Comparison of ENCODE assay signal across 15 cellular contexts in genomic region chr4:129364747-129365452, GRCh38.
DNase-seq lines count a peak whose midpoint lies in the region; ATAC-seq lines count a peak whose summit lies in the region.
"Had no signal": no experiment of that assay in that cellular context is flagged by ENCODE, and none has a peak within 500 bp of the region (broad histone marks: within the 10 kb centered on the region; RNA-seq: fewer than 3 reads in every experiment).

No MANE protein-coding gene starts in this region.

- 85% methylated on average over 8 of the region's 10 CpGs for WGBS in mesenchymal stem cell

- H2AFZ ChIP-seq in mesenchymal stem cell (ENCODE audit: low read depth, low read length): no peak overlapping the region

- H3K23ac ChIP-seq in mesenchymal stem cell (ENCODE audit: low read length in 2 of 2): no peak overlapping the region

- H3K4me2 ChIP-seq in mesenchymal stem cell (ENCODE audit: low read length, poor library complexity, severe bottlenecking): no peak overlapping the region

- no peak overlapping the region for H3K14ac ChIP-seq in mesenchymal stem cell (ENCODE audit: low read length in 2 of 2)

- no peaks in the 10 kb centered on the region for H3K79me1 ChIP-seq in mesenchymal stem cell (replicated peaks; ENCODE audit: low read length, poor library complexity, severe bottlenecking)

- H3K4me3 ChIP-seq in mesenchymal stem cell (ENCODE audit: insufficient read depth in 1 of 2, low read depth in 1 of 2, low read length in 2 of 2): no peak overlapping the region
- H3K4me3 ChIP-seq in effector memory CD4-positive, alpha-beta T cell (ENCODE audit: insufficient read depth, low read depth, low read length, poor library complexity, severe bottlenecking): no peak overlapping the region
- H3K4me3 ChIP-seq: Peyer's patch had no signal

- no peak overlapping the region for H3K18ac ChIP-seq in mesenchymal stem cell (ENCODE audit: low read depth in 1 of 2, low read length in 2 of 2)

- H2BK15ac ChIP-seq in mesenchymal stem cell (ENCODE audit: low read depth, poor library complexity, severe bottlenecking): no peak overlapping the region

- H3K9ac ChIP-seq in mesenchymal stem cell (ENCODE audit: low read length): no peak overlapping the region

- peaks cover 2% of the 10 kb centered on the region for H3K4me1 ChIP-seq in mesenchymal stem cell (ENCODE audit: control insufficient read depth, insufficient read depth, low read depth, low read length)
- no peaks in the 10 kb centered on the region for H3K4me1 ChIP-seq in effector memory CD4-positive, alpha-beta T cell (ENCODE audit: control insufficient read depth, insufficient read depth, low read length, poor library complexity, severe bottlenecking)
- H3K4me1 ChIP-seq: Peyer's patch had no signal

- no peaks in the 10 kb centered on the region for H3K36me3 ChIP-seq in mesenchymal stem cell (ENCODE audit: control insufficient read depth in 1 of 2, insufficient read depth in 2 of 2, low read depth in 1 of 2, low read length in 2 of 2)
- no peaks in the 10 kb centered on the region for H3K36me3 ChIP-seq in effector memory CD4-positive, alpha-beta T cell (ENCODE audit: control insufficient read depth, insufficient read depth, low read length)
- H3K36me3 ChIP-seq: BE2C, Peyer's patch had no signal

- no peaks in the 10 kb centered on the region for H3K9me3 ChIP-seq in mesenchymal stem cell (ENCODE audit: control insufficient read depth, low read length)
- H3K9me3 ChIP-seq in effector memory CD4-positive, alpha-beta T cell (ENCODE audit: control insufficient read depth, low read length): no peaks in the 10 kb centered on the region
- H3K9me3 ChIP-seq: BE2C, Peyer's patch had no signal

- DNase-seq in left ventricle myocardium superior: no peak
- no peak for DNase-seq in cardiac septum (ENCODE audit: low spot score)
- DNase-seq in NCI-H1092 (lab: John Stamatoyannopoulos, UW): peak; percentile 2
- no peak for DNase-seq in mesenchymal stem cell
- DNase-seq in effector memory CD4-positive, alpha-beta T cell: no peak
- DNase-seq in COR-L47 (lab: John Stamatoyannopoulos, UW): no peak
- DNase-seq: BE2C, KBM-7, NCI-H2081 treated with DMSO at 0.1 percent for 48 hours, NCI-H2227 treated with DMSO at 0.1 percent for 48 hours, NCI-H524 treated with DMSO at 0.1 percent for 48 hours, Peyer's patch, SHP77 treated with DMSO at 0.1 percent for 48 hours had no signal

- intact Hi-C loops in left ventricle myocardium superior (cut with micrococcal nuclease) (no loop called here), cardiac septum (cut with DNase I) (loop anchor here (5.0 kb wide), 1 partner anchor 277 kb away; no protein-coding TSS in a partner anchor)

- H4K91ac ChIP-seq in mesenchymal stem cell (ENCODE audit: low read length): no peak overlapping the region

- H3K27me3 ChIP-seq in mesenchymal stem cell (ENCODE audit: control insufficient read depth in 1 of 2, insufficient read depth in 1 of 2, low read length in 2 of 2): peaks cover 0 to 4% of the 10 kb centered on the region in 2 experiments
- no peaks in the 10 kb centered on the region for H3K27me3 ChIP-seq in effector memory CD4-positive, alpha-beta T cell (replicated peaks; ENCODE audit: control insufficient read depth, insufficient read depth, low read length, poor library complexity, severe bottlenecking)
- H3K27me3 ChIP-seq: BE2C, Peyer's patch had no signal

- H2BK5ac ChIP-seq in mesenchymal stem cell (ENCODE audit: low read depth, low read length, poor library complexity, severe bottlenecking): no peak overlapping the region

- no peak overlapping the region for H4K8ac ChIP-seq in mesenchymal stem cell (ENCODE audit: low read length)

- no peak overlapping the region for H2BK12ac ChIP-seq in mesenchymal stem cell (ENCODE audit: low read length in 2 of 2)

- H3K27ac ChIP-seq in mesenchymal stem cell (ENCODE audit: low read length, poor library complexity, severe bottlenecking): no peak overlapping the region
- no peak overlapping the region for H3K27ac ChIP-seq in effector memory CD4-positive, alpha-beta T cell (ENCODE audit: insufficient read depth, low read length, poor library complexity, severe bottlenecking)
- H3K27ac ChIP-seq: Peyer's patch had no signal

- ATAC-seq in left ventricle myocardium superior (peak; percentile 44), GM21717 (IDR thresholded peaks at IDR 0.05; ENCODE audit: unreplicated experiment) (no peak)
- ATAC-seq: HCT116 had no signal

- no peak overlapping the region for H3K4ac ChIP-seq in mesenchymal stem cell (ENCODE audit: low read depth in 1 of 2, low read length in 2 of 2)

- H2BK120ac ChIP-seq in mesenchymal stem cell (ENCODE audit: low read depth, low read length): no peak overlapping the region

- peak overlapping the region; percentile 78 for H2AK5ac ChIP-seq in mesenchymal stem cell (ENCODE audit: low read length, severe bottlenecking)
